Comparison of ENCODE assay signal across 8 cellular contexts in genomic region chr6:2876210-2877056, GRCh38. TPM values are rescaled to one million over a fixed set of nuclear protein-coding genes. Genes with fewer than 3 reads are reported as not detected.
DNase-seq lines count a peak whose midpoint lies in the region; ATAC-seq and TF ChIP-seq lines count a peak whose summit lies in the region.

No MANE protein-coding gene starts in this region.

- peak overlapping the region; percentile 98 for H3K27ac Mint-ChIP-seq in activated naive CD8-positive, alpha-beta T cell treated with anti-CD3 and anti-CD28 coated beads, Interleukin-2, amount 10 ng/mL, durations not matched to agents 7 days and 5 days
- peak overlapping the region; percentile 91 for H3K27ac Mint-ChIP-seq in osteocyte (ENCODE audit: unreplicated experiment)

- H3K4me3 Mint-ChIP-seq in activated naive CD8-positive, alpha-beta T cell treated with anti-CD3 and anti-CD28 coated beads, Interleukin-2, amount 10 ng/mL, durations not matched to agents 7 days and 5 days, result peak overlapping the region; percentile 93
- peak overlapping the region; percentile 68 for H3K4me3 Mint-ChIP-seq in osteocyte (ENCODE audit: unreplicated experiment)

- DNase-seq in GM12865 (ENCODE audit: low read depth) (peak; percentile 60), HT-29 (ENCODE audit: low spot score) (peak; percentile 88), Right ventricle myocardium inferior (ENCODE audit: missing footprints) (peak; percentile 85), osteocyte (ENCODE audit: extremely low spot score, unreplicated experiment) (no peak), NCI-H1930 (lab: John Stamatoyannopoulos, UW) (no peak), NCI-H2081 (lab: John Stamatoyannopoulos, UW) (no peak)
- DNase-seq in activated naive CD8-positive, alpha-beta T cell treated with anti-CD3 and anti-CD28 coated beads, Interleukin-2, amount 10 ng/mL, durations not matched to agents 7 days and 5 days, result no peak

- POLR2A ChIA-PET in activated naive CD8-positive, alpha-beta T cell treated with anti-CD3 and anti-CD28 coated beads, Interleukin-2, amount 10 ng/mL, durations not matched to agents 7 days and 5 days (lab: Charles Lee), result interaction anchor here (0.5 to 1.9 kb wide), 15 partner anchors 7 to 191 kb away, joined by 3 to 12 read pairs (median 4); no protein-coding TSS in a partner anchor

- H3K4me1 Mint-ChIP-seq in activated naive CD8-positive, alpha-beta T cell treated with anti-CD3 and anti-CD28 coated beads, Interleukin-2, amount 10 ng/mL, durations not matched to agents 7 days and 5 days, result peaks cover 50% of the 10 kb centered on the region
- peaks cover 26% of the 10 kb centered on the region for H3K4me1 Mint-ChIP-seq in osteocyte (ENCODE audit: unreplicated experiment)

- TF ChIP-seq CTCF in GM12865 (IDR thresholded peaks at IDR 0.05; ENCODE audit: insufficient read depth, low read depth, low read length, missing control alignments), result no peak
- TF ChIP-seq CTCF in osteocyte (IDR thresholded peaks at IDR 0.05), result no peak

- peaks cover 4% of the 10 kb centered on the region for H3K9me3 Mint-ChIP-seq in activated naive CD8-positive, alpha-beta T cell treated with anti-CD3 and anti-CD28 coated beads, Interleukin-2, amount 10 ng/mL, durations not matched to agents 7 days and 5 days
- peaks cover 6% of the 10 kb centered on the region for H3K9me3 Mint-ChIP-seq in osteocyte (ENCODE audit: unreplicated experiment)

- peak; percentile 18 for ATAC-seq in activated naive CD8-positive, alpha-beta T cell treated with anti-CD3 and anti-CD28 coated beads, Interleukin-2, amount 10 ng/mL, durations not matched to agents 7 days and 5 days (ENCODE audit: low read depth)
- peak; percentile 87 for ATAC-seq in Right ventricle myocardium inferior
- no peak for ATAC-seq in HG03139 (IDR thresholded peaks at IDR 0.05; ENCODE audit: unreplicated experiment)

- no peaks in the 10 kb centered on the region for H3K27me3 Mint-ChIP-seq in activated naive CD8-positive, alpha-beta T cell treated with anti-CD3 and anti-CD28 coated beads, Interleukin-2, amount 10 ng/mL, durations not matched to agents 7 days and 5 days
- peaks cover 27% of the 10 kb centered on the region for H3K27me3 Mint-ChIP-seq in osteocyte (ENCODE audit: unreplicated experiment)

- peaks cover 15% of the 10 kb centered on the region for H3K36me3 Mint-ChIP-seq in activated naive CD8-positive, alpha-beta T cell treated with anti-CD3 and anti-CD28 coated beads, Interleukin-2, amount 10 ng/mL, durations not matched to agents 7 days and 5 days
- H3K36me3 Mint-ChIP-seq in osteocyte (ENCODE audit: unreplicated experiment), result peaks cover 5% of the 10 kb centered on the region

- intact Hi-C loops in Right ventricle myocardium inferior (cut with DNase I), result loop anchor here (2.0 kb wide), 1 partner anchor 22 kb away; no protein-coding TSS in a partner anchor

- peak overlapping the region; percentile 8 for H3K4me3 ChIP-seq in GM12865 (ENCODE audit: low read depth, low read length)

RNA-seq across cellular contexts. Expression of gene SERPINB9, which starts 26.7 kb away (rescaled TPM):
- 2.0 and 2.9 TPM in 2 replicates for total RNA-seq in HT-29 (2014; rRNA removed; shearing (Covaris generic))
- total RNA-seq in activated naive CD8-positive, alpha-beta T cell treated with anti-CD3 and anti-CD28 coated beads, Interleukin-2, amount 10 ng/mL, durations not matched to agents 7 days and 5 days, result 10 to 100 TPM; 56.4 to 56.8 TPM
- total RNA-seq in Right ventricle myocardium inferior (3.2 TPM), osteocyte (0.34 and 0.48 TPM in 2 replicates)

RNA-seq across cellular contexts. Expression of gene SERPINB1, which starts 34.8 kb away (rescaled TPM):
- total RNA-seq in HT-29 (2014; rRNA removed; shearing (Covaris generic)), result 75.5 and 93.2 TPM in 2 replicates
- total RNA-seq in activated naive CD8-positive, alpha-beta T cell treated with anti-CD3 and anti-CD28 coated beads, Interleukin-2, amount 10 ng/mL, durations not matched to agents 7 days and 5 days, result 10 to 100 TPM; 58.6 to 59.8 TPM
- total RNA-seq in Right ventricle myocardium inferior, result 27.5 TPM
- 13.7 and 14.8 TPM in 2 replicates for total RNA-seq in osteocyte

Comparison
In these comparisons a context has a peak if more than half of its experiments do, and no peak if none do; other contexts are left out.
1. DNase-seq: peak in GM12865 (single experiment), HT-29 (single experiment) and Right ventricle myocardium inferior (single experiment); none in activated naive CD8-positive, alpha-beta T cell treated with anti-CD3 and anti-CD28 coated beads, Interleukin-2, amount 10 ng/mL, durations not matched to agents 7 days and 5 days (single experiment), osteocyte (single experiment), NCI-H1930 (0 of 2) and NCI-H2081 (0 of 2).
2. RNA of gene SERPINB9, which starts 26.7 kb away (total RNA-seq): 56.4 to 56.8 TPM in activated naive CD8-positive, alpha-beta T cell treated with anti-CD3 and anti-CD28 coated beads, Interleukin-2, amount 10 ng/mL, durations not matched to agents 7 days and 5 days; 3.2 TPM in Right ventricle myocardium inferior (single experiment), 2.0 to 2.9 TPM in HT-29 and 0.34 to 0.48 TPM in osteocyte; every median in the first group is over 10 times any median in the second.